In the genomic region with DNA sequence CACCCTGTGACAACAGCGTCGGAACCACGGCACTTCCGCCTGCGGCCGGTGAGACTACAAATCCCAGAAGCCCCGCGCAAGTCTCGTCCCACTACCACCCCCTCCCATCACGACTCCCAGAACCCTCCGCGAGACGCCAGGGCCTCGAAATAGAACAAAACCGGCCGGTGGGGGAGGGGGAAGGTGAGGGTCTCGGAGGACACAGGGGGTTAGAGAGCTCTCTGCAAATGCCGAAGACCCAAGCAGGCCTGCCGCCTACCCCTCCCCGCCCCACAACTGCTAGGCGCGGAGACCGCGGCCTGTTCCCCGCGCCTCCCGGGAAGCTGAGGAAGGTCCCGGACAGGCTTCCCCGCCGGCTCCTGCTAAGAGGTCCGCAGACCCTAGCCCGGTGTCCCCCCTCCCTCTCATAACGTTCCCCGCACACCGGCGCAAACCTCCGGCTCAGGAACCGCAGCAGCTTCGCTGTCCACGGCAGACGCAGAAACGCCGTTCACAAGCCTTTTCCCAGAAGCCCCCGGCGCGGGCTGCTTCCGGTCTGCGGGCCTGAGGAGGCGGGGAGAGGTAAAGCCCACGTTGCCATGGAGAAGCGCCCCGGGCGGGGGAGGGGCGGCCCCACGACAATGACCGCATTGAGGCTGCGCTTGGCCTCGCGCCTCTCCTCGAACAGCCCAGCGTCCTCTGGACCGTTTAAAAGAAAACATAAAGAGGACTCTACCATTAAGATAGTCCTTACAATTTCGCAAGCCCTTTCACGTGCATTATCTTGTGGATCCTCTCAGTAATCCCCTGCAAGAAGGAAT, we compare ENCODE assay signal across 1 cellular context.
TF ChIP-seq lines count a peak whose summit lies in the region.

A gene (minus strand): TSS at position 485 of the 800 bp plus-strand sequence. CDS start 3,770 bp downstream, outside the sequence.

TF ChIP-seq in HepG2, 621 proteins besides CTCF, POLR2A, EP300 and RAD21 (continued from another document and continues in another):
- TF ChIP-seq, protein P1, sequence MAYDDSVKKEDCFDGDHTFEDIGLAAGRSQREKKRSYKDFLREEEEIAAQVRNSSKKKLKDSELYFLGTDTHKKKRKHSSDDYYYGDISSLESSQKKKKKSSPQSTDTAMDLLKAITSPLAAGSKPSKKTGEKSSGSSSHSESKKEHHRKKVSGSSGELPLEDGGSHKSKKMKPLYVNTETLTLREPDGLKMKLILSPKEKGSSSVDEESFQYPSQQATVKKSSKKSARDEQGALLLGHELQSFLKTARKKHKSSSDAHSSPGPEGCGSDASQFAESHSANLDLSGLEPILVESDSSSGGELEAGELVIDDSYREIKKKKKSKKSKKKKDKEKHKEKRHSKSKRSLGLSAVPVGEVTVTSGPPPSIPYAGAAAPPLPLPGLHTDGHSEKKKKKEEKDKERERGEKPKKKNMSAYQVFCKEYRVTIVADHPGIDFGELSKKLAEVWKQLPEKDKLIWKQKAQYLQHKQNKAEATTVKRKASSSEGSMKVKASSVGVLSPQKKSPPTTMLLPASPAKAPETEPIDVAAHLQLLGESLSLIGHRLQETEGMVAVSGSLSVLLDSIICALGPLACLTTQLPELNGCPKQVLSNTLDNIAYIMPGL (CRISPR knock-in tag; IDR thresholded peaks at IDR 0.05; ENCODE audit: borderline replicate concordance in 1 of 2, low read depth in 1 of 2), result peak in 1 of 2 experiments; percentile 86; a peak in 2 of 4 replicates
- TF ChIP-seq ZNF674 (CRISPR knock-in tag; IDR thresholded peaks at IDR 0.05; ENCODE audit: low read depth) (no peak), AGO1 (IDR thresholded peaks at IDR 0.05; ENCODE audit: low read depth, low read length, poor library complexity, severe bottlenecking) (no peak), ARID2 (CRISPR knock-in tag; IDR thresholded peaks at IDR 0.05; ENCODE audit: borderline replicate concordance) (0 out of 2 replicates have a peak, but pooled peaks have one; percentile 4), EEA1 (CRISPR knock-in tag; IDR thresholded peaks at IDR 0.05; ENCODE audit: borderline replicate concordance) (no peak), YEATS4 (CRISPR knock-in tag; IDR thresholded peaks at IDR 0.05; ENCODE audit: borderline replicate concordance) (peak; percentile 91), PAWR (CRISPR knock-in tag; IDR thresholded peaks at IDR 0.05; ENCODE audit: borderline replicate concordance) (0 out of 2 replicates have a peak, but pooled peaks have one; percentile 78), ZNF652 (CRISPR knock-in tag; IDR thresholded peaks at IDR 0.05; ENCODE audit: borderline replicate concordance, low read depth) (0 out of 2 replicates have a peak, but pooled peaks have one; percentile 16), JARID2 (CRISPR knock-in tag; IDR thresholded peaks at IDR 0.05; ENCODE audit: insufficient replicate concordance) (no peak), MTF2 (CRISPR knock-in tag; IDR thresholded peaks at IDR 0.05; ENCODE audit: borderline replicate concordance) (no peak), RXRA (CRISPR knock-in tag; IDR thresholded peaks at IDR 0.05) (peak; percentile 48; the same call in 1 of the 2 replicates), TOPORS (CRISPR knock-in tag; IDR thresholded peaks at IDR 0.05) (no peak), CCDC6 (CRISPR knock-in tag; IDR thresholded peaks at IDR 0.05) (peak; percentile 44; the same call in 1 of the 2 replicates), JUND (CRISPR knock-in tag; IDR thresholded peaks at IDR 0.05) (no peak), ZNF121 (CRISPR knock-in tag; IDR thresholded peaks at IDR 0.05) (no peak), ELF4 (CRISPR knock-in tag; IDR thresholded peaks at IDR 0.05; ENCODE audit: borderline replicate concordance) (peak; percentile 79; the same call in 1 of the 2 replicates), ZNF350 (CRISPR knock-in tag; IDR thresholded peaks at IDR 0.05; ENCODE audit: borderline replicate concordance, low read depth) (peak; percentile 61; the same call in 1 of the 2 replicates), ZEB1 (IDR thresholded peaks at IDR 0.05; ENCODE audit: insufficient replicate concordance, low read depth) (peak; percentile 38), NRL (CRISPR knock-in tag; IDR thresholded peaks at IDR 0.05; ENCODE audit: borderline replicate concordance) (peak; percentile 52; the same call in 1 of the 2 replicates), KMT2B (CRISPR knock-in tag; IDR thresholded peaks at IDR 0.05) (peak; percentile 48), ZNF747 (CRISPR knock-in tag; IDR thresholded peaks at IDR 0.05; ENCODE audit: borderline replicate concordance) (peak; percentile 60; the same call in 1 of the 2 replicates), SMYD3 (CRISPR knock-in tag; IDR thresholded peaks at IDR 0.05) (0 out of 2 replicates have a peak, but pooled peaks have one; percentile 65), MBNL3 (CRISPR knock-in tag; conservative IDR thresholded peaks at IDR 0.05) (no peak), JDP2 (CRISPR knock-in tag; IDR thresholded peaks at IDR 0.05; ENCODE audit: borderline replicate concordance) (no peak), ARNT (IDR thresholded peaks at IDR 0.05) (no peak), CC2D1A (CRISPR knock-in tag; IDR thresholded peaks at IDR 0.05) (no peak), THAP11 (CRISPR knock-in tag; IDR thresholded peaks at IDR 0.05) (peak; percentile 97), SRSF1 (optimal IDR thresholded peaks at IDR 0.05; ENCODE audit: low read depth, low read length) (peak; percentile 82), CBFB (CRISPR knock-in tag; IDR thresholded peaks at IDR 0.05) (no peak), ZNF558 (CRISPR knock-in tag; IDR thresholded peaks at IDR 0.05; ENCODE audit: borderline replicate concordance) (peak; percentile 84; the same call in 1 of the 2 replicates), PCBP2 (optimal IDR thresholded peaks at IDR 0.05; ENCODE audit: low read depth, low read length, poor library complexity, severe bottlenecking) (no peak), HNRNPK (IDR thresholded peaks at IDR 0.05; ENCODE audit: low read depth, low read length, poor library complexity, severe bottlenecking) (peak; percentile 39), ZNF326 (CRISPR knock-in tag; IDR thresholded peaks at IDR 0.05; ENCODE audit: borderline replicate concordance) (no peak), SAP130 (CRISPR knock-in tag; IDR thresholded peaks at IDR 0.05; ENCODE audit: low read depth) (peak; percentile 71), ZKSCAN5 (CRISPR knock-in tag; IDR thresholded peaks at IDR 0.05) (no peak), SOX5 (CRISPR knock-in tag; IDR thresholded peaks at IDR 0.05; ENCODE audit: borderline replicate concordance) (peak; percentile 57; the same call in 1 of the 2 replicates), ZNF766 (CRISPR knock-in tag; IDR thresholded peaks at IDR 0.05; ENCODE audit: borderline replicate concordance) (peak; percentile 39; the same call in 1 of the 2 replicates), MAFF (IDR thresholded peaks at IDR 0.05; ENCODE audit: low read depth, low read length) (no peak)
- TF ChIP-seq, protein P2, sequence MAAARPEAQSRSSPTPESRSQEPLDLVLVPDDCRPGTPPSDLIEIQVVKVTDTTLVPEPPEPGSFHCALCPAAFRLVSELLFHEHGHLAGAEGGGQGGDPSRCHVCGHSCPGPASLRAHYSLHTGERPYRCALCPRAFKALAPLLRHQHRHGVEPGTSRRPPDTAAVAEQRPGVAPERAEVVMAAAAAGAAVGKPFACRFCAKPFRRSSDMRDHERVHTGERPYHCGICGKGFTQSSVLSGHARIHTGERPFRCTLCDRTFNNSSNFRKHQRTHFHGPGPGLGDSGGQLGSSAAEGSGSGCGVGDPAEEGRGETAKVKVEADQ (CRISPR knock-in tag; IDR thresholded peaks at IDR 0.05; ENCODE audit: borderline replicate concordance), result peak; percentile 59
- TF ChIP-seq, protein P3, sequence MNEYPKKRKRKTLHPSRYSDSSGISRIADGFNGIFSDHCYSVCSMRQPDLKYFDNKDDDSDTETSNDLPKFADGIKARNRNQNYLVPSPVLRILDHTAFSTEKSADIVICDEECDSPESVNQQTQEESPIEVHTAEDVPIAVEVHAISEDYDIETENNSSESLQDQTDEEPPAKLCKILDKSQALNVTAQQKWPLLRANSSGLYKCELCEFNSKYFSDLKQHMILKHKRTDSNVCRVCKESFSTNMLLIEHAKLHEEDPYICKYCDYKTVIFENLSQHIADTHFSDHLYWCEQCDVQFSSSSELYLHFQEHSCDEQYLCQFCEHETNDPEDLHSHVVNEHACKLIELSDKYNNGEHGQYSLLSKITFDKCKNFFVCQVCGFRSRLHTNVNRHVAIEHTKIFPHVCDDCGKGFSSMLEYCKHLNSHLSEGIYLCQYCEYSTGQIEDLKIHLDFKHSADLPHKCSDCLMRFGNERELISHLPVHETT (CRISPR knock-in tag; conservative IDR thresholded peaks at IDR 0.05), result peak; percentile 54
- TF ChIP-seq, protein P4, sequence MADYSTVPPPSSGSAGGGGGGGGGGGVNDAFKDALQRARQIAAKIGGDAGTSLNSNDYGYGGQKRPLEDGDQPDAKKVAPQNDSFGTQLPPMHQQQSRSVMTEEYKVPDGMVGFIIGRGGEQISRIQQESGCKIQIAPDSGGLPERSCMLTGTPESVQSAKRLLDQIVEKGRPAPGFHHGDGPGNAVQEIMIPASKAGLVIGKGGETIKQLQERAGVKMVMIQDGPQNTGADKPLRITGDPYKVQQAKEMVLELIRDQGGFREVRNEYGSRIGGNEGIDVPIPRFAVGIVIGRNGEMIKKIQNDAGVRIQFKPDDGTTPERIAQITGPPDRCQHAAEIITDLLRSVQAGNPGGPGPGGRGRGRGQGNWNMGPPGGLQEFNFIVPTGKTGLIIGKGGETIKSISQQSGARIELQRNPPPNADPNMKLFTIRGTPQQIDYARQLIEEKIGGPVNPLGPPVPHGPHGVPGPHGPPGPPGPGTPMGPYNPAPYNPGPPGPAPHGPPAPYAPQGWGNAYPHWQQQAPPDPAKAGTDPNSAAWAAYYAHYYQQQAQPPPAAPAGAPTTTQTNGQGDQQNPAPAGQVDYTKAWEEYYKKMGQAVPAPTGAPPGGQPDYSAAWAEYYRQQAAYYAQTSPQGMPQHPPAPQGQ (CRISPR knock-in tag; IDR thresholded peaks at IDR 0.05; ENCODE audit: borderline replicate concordance), result no peak; the same call in 1 of the 2 replicates
- TF ChIP-seq, protein P5, sequence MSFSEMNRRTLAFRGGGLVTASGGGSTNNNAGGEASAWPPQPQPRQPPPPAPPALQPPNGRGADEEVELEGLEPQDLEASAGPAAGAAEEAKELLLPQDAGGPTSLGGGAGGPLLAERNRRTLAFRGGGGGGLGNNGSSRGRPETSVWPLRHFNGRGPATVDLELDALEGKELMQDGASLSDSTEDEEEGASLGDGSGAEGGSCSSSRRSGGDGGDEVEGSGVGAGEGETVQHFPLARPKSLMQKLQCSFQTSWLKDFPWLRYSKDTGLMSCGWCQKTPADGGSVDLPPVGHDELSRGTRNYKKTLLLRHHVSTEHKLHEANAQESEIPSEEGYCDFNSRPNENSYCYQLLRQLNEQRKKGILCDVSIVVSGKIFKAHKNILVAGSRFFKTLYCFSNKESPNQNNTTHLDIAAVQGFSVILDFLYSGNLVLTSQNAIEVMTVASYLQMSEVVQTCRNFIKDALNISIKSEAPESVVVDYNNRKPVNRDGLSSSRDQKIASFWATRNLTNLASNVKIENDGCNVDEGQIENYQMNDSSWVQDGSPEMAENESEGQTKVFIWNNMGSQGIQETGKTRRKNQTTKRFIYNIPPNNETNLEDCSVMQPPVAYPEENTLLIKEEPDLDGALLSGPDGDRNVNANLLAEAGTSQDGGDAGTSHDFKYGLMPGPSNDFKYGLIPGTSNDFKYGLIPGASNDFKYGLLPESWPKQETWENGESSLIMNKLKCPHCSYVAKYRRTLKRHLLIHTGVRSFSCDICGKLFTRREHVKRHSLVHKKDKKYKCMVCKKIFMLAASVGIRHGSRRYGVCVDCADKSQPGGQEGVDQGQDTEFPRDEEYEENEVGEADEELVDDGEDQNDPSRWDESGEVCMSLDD (CRISPR knock-in tag; IDR thresholded peaks at IDR 0.05; ENCODE audit: borderline replicate concordance), result no peak
- TF ChIP-seq, protein P6, sequence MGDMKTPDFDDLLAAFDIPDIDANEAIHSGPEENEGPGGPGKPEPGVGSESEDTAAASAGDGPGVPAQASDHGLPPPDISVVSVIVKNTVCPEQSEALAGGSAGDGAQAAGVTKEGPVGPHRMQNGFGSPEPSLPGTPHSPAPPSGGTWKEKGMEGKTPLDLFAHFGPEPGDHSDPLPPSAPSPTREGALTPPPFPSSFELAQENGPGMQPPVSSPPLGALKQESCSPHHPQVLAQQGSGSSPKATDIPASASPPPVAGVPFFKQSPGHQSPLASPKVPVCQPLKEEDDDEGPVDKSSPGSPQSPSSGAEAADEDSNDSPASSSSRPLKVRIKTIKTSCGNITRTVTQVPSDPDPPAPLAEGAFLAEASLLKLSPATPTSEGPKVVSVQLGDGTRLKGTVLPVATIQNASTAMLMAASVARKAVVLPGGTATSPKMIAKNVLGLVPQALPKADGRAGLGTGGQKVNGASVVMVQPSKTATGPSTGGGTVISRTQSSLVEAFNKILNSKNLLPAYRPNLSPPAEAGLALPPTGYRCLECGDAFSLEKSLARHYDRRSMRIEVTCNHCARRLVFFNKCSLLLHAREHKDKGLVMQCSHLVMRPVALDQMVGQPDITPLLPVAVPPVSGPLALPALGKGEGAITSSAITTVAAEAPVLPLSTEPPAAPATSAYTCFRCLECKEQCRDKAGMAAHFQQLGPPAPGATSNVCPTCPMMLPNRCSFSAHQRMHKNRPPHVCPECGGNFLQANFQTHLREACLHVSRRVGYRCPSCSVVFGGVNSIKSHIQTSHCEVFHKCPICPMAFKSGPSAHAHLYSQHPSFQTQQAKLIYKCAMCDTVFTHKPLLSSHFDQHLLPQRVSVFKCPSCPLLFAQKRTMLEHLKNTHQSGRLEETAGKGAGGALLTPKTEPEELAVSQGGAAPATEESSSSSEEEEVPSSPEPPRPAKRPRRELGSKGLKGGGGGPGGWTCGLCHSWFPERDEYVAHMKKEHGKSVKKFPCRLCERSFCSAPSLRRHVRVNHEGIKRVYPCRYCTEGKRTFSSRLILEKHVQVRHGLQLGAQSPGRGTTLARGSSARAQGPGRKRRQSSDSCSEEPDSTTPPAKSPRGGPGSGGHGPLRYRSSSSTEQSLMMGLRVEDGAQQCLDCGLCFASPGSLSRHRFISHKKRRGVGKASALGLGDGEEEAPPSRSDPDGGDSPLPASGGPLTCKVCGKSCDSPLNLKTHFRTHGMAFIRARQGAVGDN (CRISPR knock-in tag; IDR thresholded peaks at IDR 0.05), result peak; percentile 95
- TF ChIP-seq, protein P7, sequence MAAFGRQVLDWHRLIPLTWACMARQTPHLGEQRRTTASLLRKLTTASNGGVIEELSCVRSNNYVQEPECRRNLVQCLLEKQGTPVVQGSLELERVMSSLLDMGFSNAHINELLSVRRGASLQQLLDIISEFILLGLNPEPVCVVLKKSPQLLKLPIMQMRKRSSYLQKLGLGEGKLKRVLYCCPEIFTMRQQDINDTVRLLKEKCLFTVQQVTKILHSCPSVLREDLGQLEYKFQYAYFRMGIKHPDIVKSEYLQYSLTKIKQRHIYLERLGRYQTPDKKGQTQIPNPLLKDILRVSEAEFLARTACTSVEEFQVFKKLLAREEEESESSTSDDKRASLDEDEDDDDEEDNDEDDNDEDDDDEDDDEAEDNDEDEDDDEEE (CRISPR knock-in tag; IDR thresholded peaks at IDR 0.05), result no peak; the same call in 1 of the 2 replicates
- TF ChIP-seq, protein P8, sequence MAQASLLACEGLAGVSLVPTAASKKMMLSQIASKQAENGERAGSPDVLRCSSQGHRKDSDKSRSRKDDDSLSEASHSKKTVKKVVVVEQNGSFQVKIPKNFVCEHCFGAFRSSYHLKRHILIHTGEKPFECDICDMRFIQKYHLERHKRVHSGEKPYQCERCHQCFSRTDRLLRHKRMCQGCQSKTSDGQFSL (CRISPR knock-in tag; IDR thresholded peaks at IDR 0.05), result peak; percentile 34; the same call in 1 of the 2 replicates
